In the genomic region with DNA sequence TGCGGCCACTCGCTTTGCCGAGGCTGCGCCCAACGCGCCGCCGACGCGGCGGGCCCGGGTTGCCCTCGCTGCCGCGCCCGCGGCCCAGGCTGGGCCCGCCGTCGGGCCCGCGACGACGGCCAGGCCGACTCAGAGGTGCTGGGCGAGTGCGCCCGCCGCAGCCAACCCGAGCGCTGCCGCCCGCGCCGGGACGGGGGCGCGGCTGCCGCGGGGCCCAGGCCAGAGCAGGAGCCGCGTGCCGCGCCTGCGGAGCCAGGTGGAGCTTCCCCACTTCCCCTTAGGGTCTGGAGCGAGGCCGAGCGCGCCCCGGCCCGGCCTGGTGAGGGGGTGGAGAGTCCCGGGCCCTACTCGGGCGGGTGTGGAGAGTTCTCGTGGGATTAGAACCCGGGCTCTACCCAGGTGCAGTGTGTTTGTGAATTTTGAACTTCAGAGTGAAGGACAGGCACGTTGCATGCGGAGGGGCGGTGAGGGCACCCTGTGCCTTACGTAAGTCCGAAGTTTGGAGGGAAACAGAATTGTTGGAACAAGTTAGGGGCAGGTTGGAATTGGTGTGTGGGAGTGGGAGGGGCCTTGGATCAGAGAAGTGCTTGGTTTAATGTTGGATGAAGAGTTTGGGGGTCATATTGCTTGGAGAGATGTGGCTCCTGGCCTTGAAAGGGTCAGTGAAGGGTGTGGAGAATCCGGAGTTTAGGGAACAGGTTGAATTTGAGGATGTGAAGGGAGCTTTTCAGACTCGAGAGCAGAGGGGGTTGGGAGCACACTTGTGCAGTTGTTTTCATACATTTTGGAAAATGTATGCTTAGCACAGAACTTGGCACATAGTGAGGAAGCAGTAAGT, we compare ENCODE assay signal across 8 cellular contexts. TPM values are rescaled to one million over a fixed set of nuclear protein-coding genes. Genes with fewer than 3 reads are reported as not detected.
DNase-seq lines count a peak whose midpoint lies in the region; ATAC-seq, FAIRE-seq and TF ChIP-seq lines count a peak whose summit lies in the region.

No MANE protein-coding gene starts in this region.

- H3K79me2 ChIP-seq in H1 (ENCODE audit: control insufficient read depth in 1 of 2, insufficient read depth in 2 of 2, low read length in 2 of 2) = peaks cover 0 to 41% of the 10 kb centered on the region in 2 experiments; a peak in 2 of 4 replicates

- ATAC-seq in GM18498 (IDR thresholded peaks at IDR 0.05; ENCODE audit: unreplicated experiment) = peak; percentile 59
- peak; percentile 54 for ATAC-seq in HG02840 (IDR thresholded peaks at IDR 0.05; ENCODE audit: low FRiP score, unreplicated experiment)
- peak; percentile 71 to 72 for ATAC-seq in stimulated activated naive B cell treated with anti-CD40 and anti-IgM and Interleukin-4, amounts not matched to agents 10 μg/mL and 1 μg/mL and 100 μg/mL, for 72 hours (replicated peaks)

- TF ChIP-seq CTCF in H1 (IDR thresholded peaks at IDR 0.05; ENCODE audit: control extremely low read depth in 1 of 3, insufficient read depth in 1 of 3, low read depth in 1 of 3, low read length in 3 of 3) (no peak), mesothelial cell of epicardium (IDR thresholded peaks at IDR 0.05; ENCODE audit: unreplicated experiment) (no peak)

- H3K9me3 ChIP-seq in H1 (ENCODE audit: insufficient read depth in 2 of 2, low read depth in 1 of 2, low read length in 1 of 2) = no peaks in the 10 kb centered on the region; a peak in 1 of 4 replicates

- no peak overlapping the region for H2BK15ac ChIP-seq in H1 (ENCODE audit: low read length)

- CTCF ChIA-PET in H1 (lab: Charles Lee; ENCODE audit: partially characterized antibody) = interaction anchor here (0.9 to 3.5 kb wide), 3 partner anchors 10 to 47 kb away, joined by 3 to 14 read pairs (median 3); no protein-coding TSS in a partner anchor

- no peaks in the 10 kb centered on the region for H3K36me3 Mint-ChIP-seq in mesothelial cell of epicardium
- H3K36me3 Mint-ChIP-seq in stimulated activated naive B cell treated with anti-CD40 and anti-IgM and Interleukin-4, amounts not matched to agents 10 μg/mL and 1 μg/mL and 100 μg/mL, for 72 hours = peaks cover 3 to 7% of the 10 kb centered on the region in 2 donors

- peak overlapping the region; percentile 44 for H2BK12ac ChIP-seq in H1 (ENCODE audit: low read depth, low read length)

- no peak for TF ChIP-seq RAD21 in H1 (IDR thresholded peaks at IDR 0.05 in 1 of 2, conservative IDR thresholded peaks at IDR 0.05 in 1 of 2; ENCODE audit: low read depth in 2 of 2, low read length in 2 of 2)

- peaks cover 9% of the 10 kb centered on the region; the same call in 1 of the 2 replicates for H3K23me2 ChIP-seq in H1 (ENCODE audit: low read depth, low read length)

- H3K4me2 ChIP-seq in H1 (ENCODE audit: insufficient read depth in 1 of 2, low read depth in 2 of 2, low read length in 2 of 2) = peak overlapping the region; percentile 82 to 95

- peaks cover 0 to 2% (median 0%) of the 10 kb centered on the region in 4 experiments; a peak in 1 of 7 replicates for H3K27me3 ChIP-seq in H1 (replicated peaks in 1 of 4; ENCODE audit: control insufficient read depth in 3 of 4, extremely low read depth in 1 of 4, insufficient read depth in 3 of 4, low read length in 3 of 4)

- TF ChIP-seq EP300 in H1 (IDR thresholded peaks at IDR 0.05; ENCODE audit: borderline replicate concordance in 1 of 2, low read depth in 2 of 2, low read length in 2 of 2) = no peak

- H4K8ac ChIP-seq in H1 (ENCODE audit: extremely low read depth, insufficient read depth, low read length) = peak overlapping the region; percentile 95; the same call in 1 of the 2 replicates

- H3K18ac ChIP-seq in H1 (ENCODE audit: extremely low read depth, low read length) = no peak overlapping the region

- no peaks in the 10 kb centered on the region for H3K9me3 Mint-ChIP-seq in mesothelial cell of epicardium
- no peaks in the 10 kb centered on the region for H3K9me3 Mint-ChIP-seq in stimulated activated naive B cell treated with anti-CD40 and anti-IgM and Interleukin-4, amounts not matched to agents 10 μg/mL and 1 μg/mL and 100 μg/mL, for 72 hours

- peaks cover 3 to 6% (median 4%) of the 10 kb centered on the region in 4 experiments; a peak in 5 of 7 replicates for H3K4me1 ChIP-seq in H1 (replicated peaks in 1 of 4; ENCODE audit: control insufficient read depth in 3 of 4, insufficient read depth in 4 of 4, low read length in 3 of 4)

- H4K20me1 ChIP-seq in H1 (replicated peaks in 1 of 2; ENCODE audit: control insufficient read depth in 1 of 2, insufficient read depth in 2 of 2, low read length in 2 of 2) = no peaks in the 10 kb centered on the region

- no peak for FAIRE-seq in H1 (lab: Jason Lieb, UNC)

- no peak overlapping the region for H4K91ac ChIP-seq in H1 (replicated peaks; ENCODE audit: insufficient read length, low read length)

- no peaks in the 10 kb centered on the region for H3K27me3 Mint-ChIP-seq in mesothelial cell of epicardium (ENCODE audit: low read depth)
- no peaks in the 10 kb centered on the region for H3K27me3 Mint-ChIP-seq in stimulated activated naive B cell treated with anti-CD40 and anti-IgM and Interleukin-4, amounts not matched to agents 10 μg/mL and 1 μg/mL and 100 μg/mL, for 72 hours

- no peak for TF ChIP-seq POLR2A in H1 (IDR thresholded peaks at IDR 0.05; ENCODE audit: control extremely low read depth in 1 of 2, low read depth in 2 of 2, low read length in 2 of 2)

- POLR2A ChIA-PET in H1 (lab: Charles Lee; ENCODE audit: partially characterized antibody) = interaction anchor here (0.7 to 3.3 kb wide), 6 partner anchors 10 to 65 kb away, joined by 3 to 13 read pairs (median 4); partner anchors contain the start of gene CHRDL2

- no peak overlapping the region for H4K5ac ChIP-seq in H1 (ENCODE audit: insufficient read length, low read depth, low read length)

- H3K79me1 ChIP-seq in H1 (ENCODE audit: low read depth, low read length) = peaks cover 5% of the 10 kb centered on the region

- H3K36me3 ChIP-seq in H1 (ENCODE audit: control insufficient read depth in 2 of 4, insufficient read depth in 4 of 4, low read length in 3 of 4) = no peaks in the 10 kb centered on the region

- H3K27ac Mint-ChIP-seq in mesothelial cell of epicardium = peak overlapping the region; percentile 90
- peak overlapping the region; percentile 78 for H3K27ac Mint-ChIP-seq in stimulated activated naive B cell treated with anti-CD40 and anti-IgM and Interleukin-4, amounts not matched to agents 10 μg/mL and 1 μg/mL and 100 μg/mL, for 72 hours

- no peak overlapping the region for H3K23ac ChIP-seq in H1 (ENCODE audit: insufficient read length)

- no peak overlapping the region for H2BK120ac ChIP-seq in H1 (replicated peaks; ENCODE audit: low read depth, low read length)

- no peak overlapping the region for H3K56ac ChIP-seq in H1 (replicated peaks; ENCODE audit: insufficient read length, low read depth, low read length)

- H2AK5ac ChIP-seq in H1 (ENCODE audit: low read depth, low read length) = peak overlapping the region; percentile 33

- H3K4me1 Mint-ChIP-seq in mesothelial cell of epicardium = peaks cover 32% of the 10 kb centered on the region
- H3K4me1 Mint-ChIP-seq in stimulated activated naive B cell treated with anti-CD40 and anti-IgM and Interleukin-4, amounts not matched to agents 10 μg/mL and 1 μg/mL and 100 μg/mL, for 72 hours = peaks cover 20 to 38% of the 10 kb centered on the region in 2 donors

- H3K27ac ChIP-seq in H1 (ENCODE audit: low read depth, low read length) = peak overlapping the region; percentile 55; the same call in 1 of the 2 replicates

- peak overlapping the region; percentile 50 to 77 (median 59) for H3K4me3 ChIP-seq in H1 (ENCODE audit: extremely low read depth in 1 of 4, insufficient read depth in 2 of 4, low read depth in 3 of 4, low read length in 4 of 4)

- DNase-seq in A172 (ENCODE audit: low spot score) = peak; percentile 39
- peak; percentile 61 for DNase-seq in NCI-H226
- DNase-seq in activated CD4-positive, alpha-beta T cell treated with anti-CD3 and anti-CD28 coated beads, Interleukin-2, amount 50 U/mL, for 48 hours = peak; percentile 50 to 59
- DNase-seq in H1 (ENCODE audit: low read depth in 1 of 2, low spot score in 2 of 2) = peak in 1 of 2 experiments; percentile 73
- DNase-seq in mesothelial cell of epicardium (ENCODE audit: low spot score in 2 of 2, unreplicated experiment in 2 of 2) = peak; percentile 42 to 61
- DNase-seq in stimulated activated naive B cell treated with anti-CD40 and anti-IgM and Interleukin-4, amounts not matched to agents 10 μg/mL and 1 μg/mL and 100 μg/mL, for 72 hours = peak; percentile 59

- H2BK20ac ChIP-seq in H1 (ENCODE audit: low read length) = no peak overlapping the region

- WGBS in H1 (ENCODE audit: extremely low coverage in 1 of 2, insufficient coverage in 1 of 2, insufficient read length in 1 of 2, insufficient replicate concordance in 2 of 2, low coverage in 1 of 2, low lambda C conversion rate in 2 of 2, missing lambda C conversion rate in 1 of 2), 2 experiments = 4% methylated on average over 55 of the region's 63 CpGs; no CpG with 5 or more reads in 1 of the 2 experiments

- H3K4ac ChIP-seq in H1 (replicated peaks; ENCODE audit: insufficient read length, low read depth, low read length) = no peak overlapping the region

- peak overlapping the region; percentile 68 to 96 (median 82) for H3K9ac ChIP-seq in H1 (replicated peaks in 1 of 4; ENCODE audit: extremely low read depth in 1 of 4, low read depth in 3 of 4, low read length in 3 of 4)

- peak overlapping the region; percentile 10; the same call in 1 of the 2 replicates for H2AFZ ChIP-seq in H1 (ENCODE audit: low read length)

- H3K4me3 Mint-ChIP-seq in mesothelial cell of epicardium = peak overlapping the region; percentile 78
- H3K4me3 Mint-ChIP-seq in stimulated activated naive B cell treated with anti-CD40 and anti-IgM and Interleukin-4, amounts not matched to agents 10 μg/mL and 1 μg/mL and 100 μg/mL, for 72 hours = peak overlapping the region; percentile 90 to 99

- no peak overlapping the region for H3K14ac ChIP-seq in H1 (ENCODE audit: insufficient read length)

- H2BK5ac ChIP-seq in H1 (ENCODE audit: low read depth, low read length) = peak overlapping the region; percentile 69; the same call in 1 of the 2 replicates

RNA-seq across cellular contexts. Expression of gene RNF169, which starts 0.7 kb away (rescaled TPM):
- total RNA-seq in A172 (2014; rRNA removed; shearing (Covaris generic)) = 23.2 and 28.6 TPM in 2 replicates
- 12.1 and 12.5 TPM in 2 replicates for total RNA-seq in H1 (2021; fragmentation: NEBNext Ultra II Directional; extraction: Animal tissue kit (Norgen Biotek cat#: 25700))
- 2.1 and 3.6 TPM in 2 replicates for polyA plus RNA-seq in H1 (2011; rRNA removed)
- polyA plus RNA-seq in H1 (2011; cell fraction: cytosol; rRNA removed) = 3.6 TPM
- 3.5 TPM for polyA plus RNA-seq in H1 (2011; cell fraction: nucleus; rRNA removed)
- 3.4 to 5.0 TPM (median 3.6 TPM) in 4 replicates for polyA plus RNA-seq in H1 (2012, experiment 1 of 2)
- polyA plus RNA-seq in H1 (2012, experiment 2 of 2) = 0.37 TPM
- polyA plus RNA-seq in H1 (2013, experiment 1 of 2) = 4.7 TPM
- 4.4 TPM for polyA plus RNA-seq in H1 (2013, experiment 2 of 2)
- 19.6 and 25.2 TPM in 2 replicates for polyA minus RNA-seq in H1 (2011; rRNA and poly(A)+ RNA removed)
- polyA minus RNA-seq in H1 (2011; cell fraction: cytosol; rRNA and poly(A)+ RNA removed) = 22.8 TPM
- polyA minus RNA-seq in H1 (2011; cell fraction: nucleus; rRNA and poly(A)+ RNA removed) = 29.2 TPM
- 22.9 to 24.2 TPM (median 23.7 TPM) in 3 replicates for total RNA-seq in mesothelial cell of epicardium

RNA-seq across cellular contexts. Expression of gene CHRDL2, which starts 18.1 kb away (rescaled TPM):
- total RNA-seq in A172 (2014; rRNA removed; shearing (Covaris generic)) = not detected in 2 replicates
- 0.25 and 0.48 TPM in 2 replicates for total RNA-seq in H1 (2021; fragmentation: NEBNext Ultra II Directional; extraction: Animal tissue kit (Norgen Biotek cat#: 25700))
- polyA plus RNA-seq in H1 (2011; rRNA removed) = 0.26 and 0.49 TPM in 2 replicates
- 0.18 TPM for polyA plus RNA-seq in H1 (2011; cell fraction: cytosol; rRNA removed)
- polyA plus RNA-seq in H1 (2011; cell fraction: nucleus; rRNA removed) = 0.24 TPM
- polyA plus RNA-seq in H1 (2012, experiment 1 of 2) = 0.40 to 1.0 TPM (median 0.56 TPM) in 4 replicates
- polyA plus RNA-seq in H1 (2012, experiment 2 of 2) = 0.58 TPM
- 1.2 TPM for polyA plus RNA-seq in H1 (2013, experiment 1 of 2)
- polyA plus RNA-seq in H1 (2013, experiment 2 of 2) = 0.52 TPM
- 0.09 and 0.34 TPM in 2 replicates for polyA minus RNA-seq in H1 (2011; rRNA and poly(A)+ RNA removed)
- not detected for polyA minus RNA-seq in H1 (2011; cell fraction: cytosol; rRNA and poly(A)+ RNA removed)
- polyA minus RNA-seq in H1 (2011; cell fraction: nucleus; rRNA and poly(A)+ RNA removed) = 0.40 TPM
- 0.45 to 0.65 TPM in 2 of 3 replicates, not detected in the other for total RNA-seq in mesothelial cell of epicardium
